ENCODE assay signal across 2 cellular contexts in genomic region chr12:108907861-108908302, GRCh38.
TF ChIP-seq lines count a peak whose summit lies in the region.

No MANE protein-coding gene starts in this region.

TF ChIP-seq in A549, 52 proteins besides CTCF, POLR2A, EP300 and RAD21:
- TF ChIP-seq MAFK (IDR thresholded peaks at IDR 0.05; ENCODE audit: partially characterized antibody) = peak; percentile 29
- no peak for TF ChIP-seq NR3C1 (IDR thresholded peaks at IDR 0.05)

TF ChIP-seq in WTC11, 78 proteins besides CTCF, POLR2A, EP300 and RAD21:
- TF ChIP-seq ZNF671 (CRISPR knock-in tag; IDR thresholded peaks at IDR 0.05) (no peak), HMGA2 (CRISPR knock-in tag; IDR thresholded peaks at IDR 0.05) (no peak), ZNF512 (CRISPR knock-in tag; IDR thresholded peaks at IDR 0.05; ENCODE audit: borderline replicate concordance) (no peak), KAT7 (CRISPR knock-in tag; IDR thresholded peaks at IDR 0.05; ENCODE audit: borderline replicate concordance) (no peak), TEAD1 (CRISPR knock-in tag; IDR thresholded peaks at IDR 0.05) (no peak), GTF2I (CRISPR knock-in tag; conservative IDR thresholded peaks at IDR 0.05) (no peak), USF1 (CRISPR knock-in tag; IDR thresholded peaks at IDR 0.05) (no peak), GRHL2 (CRISPR knock-in tag; IDR thresholded peaks at IDR 0.05; ENCODE audit: insufficient replicate concordance, severe bottlenecking) (no peak), RELA (CRISPR knock-in tag; IDR thresholded peaks at IDR 0.05; ENCODE audit: borderline replicate concordance) (no peak), ARID4B (CRISPR knock-in tag; IDR thresholded peaks at IDR 0.05; ENCODE audit: borderline replicate concordance) (no peak), USF2 (CRISPR knock-in tag; IDR thresholded peaks at IDR 0.05) (no peak), ZNF396 (CRISPR knock-in tag; IDR thresholded peaks at IDR 0.05; ENCODE audit: borderline replicate concordance) (no peak), NFYB (CRISPR knock-in tag; conservative IDR thresholded peaks at IDR 0.05; ENCODE audit: low read depth) (no peak), ZBTB43 (CRISPR knock-in tag; IDR thresholded peaks at IDR 0.05) (no peak), ESRRA (CRISPR knock-in tag; IDR thresholded peaks at IDR 0.05; ENCODE audit: borderline replicate concordance) (no peak), AFF4 (CRISPR knock-in tag; IDR thresholded peaks at IDR 0.05; ENCODE audit: borderline replicate concordance) (no peak), FOXJ3 (CRISPR knock-in tag; IDR thresholded peaks at IDR 0.05; ENCODE audit: borderline replicate concordance) (no peak)
